Comparison of ENCODE assay signal across 8 cellular contexts in genomic region chr12:108616941-108617858, GRCh38. TPM values are rescaled to one million over a fixed set of nuclear protein-coding genes. Genes with fewer than 3 reads are reported as not detected.
DNase-seq lines count a peak whose midpoint lies in the region; ATAC-seq and FAIRE-seq lines count a peak whose summit lies in the region.

No MANE protein-coding gene starts in this region.

- WGBS in small intestine, 3 donors, result 64 to 76% (median 66%) methylated on average over 14 of the region's 14 CpGs

- peaks cover 9 to 15% (median 13%) of the 10 kb centered on the region in 11 experiments for H3K9me3 ChIP-seq in BLaER1 treated with 17β-estradiol and CSF1 and Interleukin-3, amounts not matched to agents 10 nM and 100 nM (replicated peaks in 1 of 11)
- H3K9me3 ChIP-seq in small intestine (ENCODE audit: control insufficient read depth, low read depth), result no peaks in the 10 kb centered on the region

- POLR2A ChIA-PET in activated CD8-positive, alpha-beta T cell treated with anti-CD3 and anti-CD28 coated beads, Interleukin-2, amount 10 ng/mL, durations not matched to agents 7 days and 5 days (lab: Charles Lee), result interaction anchor here (1.0 to 10.1 kb wide), 8 partner anchors 13 to 56 kb away, joined by 3 to 115 read pairs (median 8); partner anchors contain the start of genes ISCU, SART3 and SELPLG

- peak overlapping the region; percentile 58 to 87 (median 79) for H3K4me2 ChIP-seq in BLaER1 treated with 17β-estradiol and CSF1 and Interleukin-3, amounts not matched to agents 10 nM and 100 nM

- peaks cover 8% of the 10 kb centered on the region for H3K9me3 Mint-ChIP-seq in activated CD8-positive, alpha-beta T cell treated with anti-CD3 and anti-CD28 coated beads, Interleukin-2, amount 10 ng/mL, durations not matched to agents 7 days and 5 days (ENCODE audit: insufficient read depth)

- FAIRE-seq in small intestine (lab: Jason Lieb, UNC), result no peak

- peaks cover 0 to 9% (median 0%) of the 10 kb centered on the region in 11 experiments; a peak in 3 of 22 replicates for H3K36me3 ChIP-seq in BLaER1 treated with 17β-estradiol and CSF1 and Interleukin-3, amounts not matched to agents 10 nM and 100 nM
- H3K36me3 ChIP-seq in small intestine (ENCODE audit: control insufficient read depth in 2 of 2, insufficient read depth in 2 of 2, low read length in 2 of 2), result no peaks in the 10 kb centered on the region

- H4K20me1 ChIP-seq in BLaER1 treated with 17β-estradiol and CSF1 and Interleukin-3, amounts not matched to agents 10 nM and 100 nM, result no peaks in the 10 kb centered on the region

- H3K4me3 Mint-ChIP-seq in activated CD8-positive, alpha-beta T cell treated with anti-CD3 and anti-CD28 coated beads, Interleukin-2, amount 10 ng/mL, durations not matched to agents 7 days and 5 days, result peak overlapping the region; percentile 27

- peak; percentile 50 for ATAC-seq in GM19468 (IDR thresholded peaks at IDR 0.05; ENCODE audit: extremely low read depth, unreplicated experiment)
- peak; percentile 77 for ATAC-seq in activated CD8-positive, alpha-beta T cell treated with anti-CD3 and anti-CD28 coated beads, Interleukin-2, amount 10 ng/mL, durations not matched to agents 7 days and 5 days
- peak in 1 of 2 donors; percentile 35 for ATAC-seq in left cardiac atrium

- H3K36me3 Mint-ChIP-seq in activated CD8-positive, alpha-beta T cell treated with anti-CD3 and anti-CD28 coated beads, Interleukin-2, amount 10 ng/mL, durations not matched to agents 7 days and 5 days (ENCODE audit: low read depth), result peaks cover 58% of the 10 kb centered on the region

- peaks cover 44% of the 10 kb centered on the region for H3K4me1 Mint-ChIP-seq in activated CD8-positive, alpha-beta T cell treated with anti-CD3 and anti-CD28 coated beads, Interleukin-2, amount 10 ng/mL, durations not matched to agents 7 days and 5 days (ENCODE audit: low read depth)

- H3K9ac ChIP-seq in BLaER1 treated with 17β-estradiol and CSF1 and Interleukin-3, amounts not matched to agents 10 nM and 100 nM, result peak overlapping the region; percentile 5 to 66 (median 50); a peak in 19 of 22 replicates

- peak; percentile 65 for DNase-seq in HK-2 (ENCODE audit: unreplicated experiment)
- peak; percentile 73 for DNase-seq in activated CD8-positive, alpha-beta T cell treated with anti-CD3 and anti-CD28 coated beads, Interleukin-2, amount 10 ng/mL, durations not matched to agents 7 days and 5 days
- peak; percentile 46 for DNase-seq in left cardiac atrium
- DNase-seq in stimulated activated CD8-positive, alpha-beta memory T cell treated with anti-CD3 and anti-CD28 coated beads, Interleukin-7, amount 100 ng/mL, for 24 hours (ENCODE audit: low read depth), result peak; percentile 55
- DNase-seq in small intestine, result no peak
- no peak for DNase-seq in cerebellar cortex (ENCODE audit: low spot score)

- intact Hi-C loops in left cardiac atrium (cut with DNase I), result loop anchor here in 1 of 2 donors (5.0 kb wide), 1 partner anchor 50 kb away; no protein-coding TSS in a partner anchor

- H3K27ac Mint-ChIP-seq in activated CD8-positive, alpha-beta T cell treated with anti-CD3 and anti-CD28 coated beads, Interleukin-2, amount 10 ng/mL, durations not matched to agents 7 days and 5 days, result peak overlapping the region; percentile 88

- no peaks in the 10 kb centered on the region for H3K27me3 Mint-ChIP-seq in activated CD8-positive, alpha-beta T cell treated with anti-CD3 and anti-CD28 coated beads, Interleukin-2, amount 10 ng/mL, durations not matched to agents 7 days and 5 days (ENCODE audit: low read depth)

- peak overlapping the region; percentile 45 to 81 (median 76); a peak in 21 of 22 replicates for H3K27ac ChIP-seq in BLaER1 treated with 17β-estradiol and CSF1 and Interleukin-3, amounts not matched to agents 10 nM and 100 nM
- H3K27ac ChIP-seq in small intestine (ENCODE audit: low read depth in 1 of 2, low read length in 1 of 2), result peak overlapping the region in 1 of 2 donors; percentile 67

- CTCF ChIA-PET in activated CD8-positive, alpha-beta T cell treated with anti-CD3 and anti-CD28 coated beads, Interleukin-2, amount 10 ng/mL, durations not matched to agents 7 days and 5 days (lab: Charles Lee), result interaction anchor here (0.6 to 10.9 kb wide), 47 partner anchors 8 to 699 kb away, joined by 3 to 574 read pairs (median 4); partner anchors contain the start of genes ISCU, SART3, SELPLG and SSH1

- peak overlapping the region in 2 of 10 experiments; percentile 23 to 40; a peak in 1 of 20 replicates for H3K4me3 ChIP-seq in BLaER1 treated with 17β-estradiol and CSF1 and Interleukin-3, amounts not matched to agents 10 nM and 100 nM
- H3K4me3 ChIP-seq in small intestine (ENCODE audit: low read depth in 1 of 2, low read length in 2 of 2), result no peak overlapping the region

- H3K4me1 ChIP-seq in BLaER1 treated with 17β-estradiol and CSF1 and Interleukin-3, amounts not matched to agents 10 nM and 100 nM, result peaks cover 37 to 91% (median 58%) of the 10 kb centered on the region in 10 experiments
- no peaks in the 10 kb centered on the region for H3K4me1 ChIP-seq in small intestine (ENCODE audit: control insufficient read depth in 2 of 2, insufficient read depth in 1 of 2, low read depth in 1 of 2, low read length in 1 of 2)

- no peaks in the 10 kb centered on the region for H3K27me3 ChIP-seq in BLaER1 treated with 17β-estradiol and CSF1 and Interleukin-3, amounts not matched to agents 10 nM and 100 nM
- no peaks in the 10 kb centered on the region for H3K27me3 ChIP-seq in small intestine (ENCODE audit: control insufficient read depth in 2 of 2, insufficient read depth in 2 of 2, low read length in 2 of 2)

RNA-seq across cellular contexts. Expression of gene SELPLG, which starts 16.5 kb away (rescaled TPM):
- total RNA-seq in activated CD8-positive, alpha-beta T cell treated with anti-CD3 and anti-CD28 coated beads, Interleukin-2, amount 10 ng/mL, durations not matched to agents 7 days and 5 days, result 100 to 1,000 TPM; 144 to 150 TPM
- total RNA-seq in left cardiac atrium, result 10 to 100 TPM in 1 of 2 donors, 1 to 10 TPM in 1; 4.5 to 12.5 TPM
- polyA plus RNA-seq in small intestine, result 1 to 10 TPM; 1.1 to 7.2 (median 2.4) TPM

RNA-seq across cellular contexts. Expression of gene TMEM119, which starts 19.3 kb away (rescaled TPM):
- not detected for total RNA-seq in activated CD8-positive, alpha-beta T cell treated with anti-CD3 and anti-CD28 coated beads, Interleukin-2, amount 10 ng/mL, durations not matched to agents 7 days and 5 days
- 1 to 10 TPM; 3.0 to 4.3 TPM for total RNA-seq in left cardiac atrium
- polyA plus RNA-seq in small intestine, result 1 to 10 TPM in 2 of 3 donors, under 1 TPM in 1; 0.67 to 6.9 (median 5.1) TPM

RNA-seq across cellular contexts. Expression of gene ISCU, which starts 54.8 kb away (rescaled TPM):
- 10 to 100 TPM; 58.5 to 59.5 TPM for total RNA-seq in activated CD8-positive, alpha-beta T cell treated with anti-CD3 and anti-CD28 coated beads, Interleukin-2, amount 10 ng/mL, durations not matched to agents 7 days and 5 days
- total RNA-seq in left cardiac atrium, result 100 to 1,000 TPM; 241 to 261 TPM
- 100 to 1,000 TPM; 112 to 178 (median 153) TPM for polyA plus RNA-seq in small intestine

RNA-seq across cellular contexts. Expression of gene SART3, which starts 56.2 kb away (rescaled TPM):
- total RNA-seq in activated CD8-positive, alpha-beta T cell treated with anti-CD3 and anti-CD28 coated beads, Interleukin-2, amount 10 ng/mL, durations not matched to agents 7 days and 5 days, result 10 to 100 TPM; 67.9 to 76.9 TPM
- 10 to 100 TPM; 24.5 to 25.3 TPM for total RNA-seq in left cardiac atrium
- polyA plus RNA-seq in small intestine, result 10 to 100 TPM; 15.9 to 19.8 (median 19.5) TPM

Comparison
In these comparisons a context has a peak if more than half of its experiments do, and no peak if none do; other contexts are left out.
1. DNase-seq: peak in HK-2 (single experiment), activated CD8-positive, alpha-beta T cell treated with anti-CD3 and anti-CD28 coated beads, Interleukin-2, amount 10 ng/mL, durations not matched to agents 7 days and 5 days (single experiment), left cardiac atrium (single experiment) and stimulated activated CD8-positive, alpha-beta memory T cell treated with anti-CD3 and anti-CD28 coated beads, Interleukin-7, amount 100 ng/mL, for 24 hours (single experiment); none in small intestine (single experiment) and cerebellar cortex (single experiment).
2. RNA of gene SELPLG, which starts 16.5 kb away (total RNA-seq): 144 to 150 TPM in activated CD8-positive, alpha-beta T cell treated with anti-CD3 and anti-CD28 coated beads, Interleukin-2, amount 10 ng/mL, durations not matched to agents 7 days and 5 days; 4.5 to 12.5 TPM in left cardiac atrium; every median in the first group is over 10 times any median in the second.